In genomic region chr6:122432816-122433215, GRCh38 we compare ENCODE assay signal across 15 cellular contexts. TPM values are rescaled to one million over a fixed set of nuclear protein-coding genes. Genes with fewer than 3 reads are reported as not detected.
DNase-seq lines count a peak whose midpoint lies in the region; ATAC-seq and TF ChIP-seq lines count a peak whose summit lies in the region.
"Had no signal": no experiment of that assay in that cellular context is flagged by ENCODE, and none has a peak within 500 bp of the region (broad histone marks: within the 10 kb centered on the region; RNA-seq: fewer than 3 reads in every experiment).

No MANE protein-coding gene starts in this region.

- H3K36me3 Mint-ChIP-seq in CD4-positive, alpha-beta T cell (ENCODE audit: low read depth), result peaks cover 87% of the 10 kb centered on the region
- H3K36me3 Mint-ChIP-seq in activated T-helper 17 cell treated with anti-CD3 and anti-CD28 coated beads, Interleukin-2, amount 50 U/mL, for 72 hours (ENCODE audit: low read depth), result peaks cover 97% of the 10 kb centered on the region

- no peak overlapping the region for H3K27ac ChIP-seq in CD4-positive, alpha-beta T cell (ENCODE audit: low read depth, low read length)
- H3K27ac ChIP-seq: BLaER1, left ventricle myocardium inferior, tibial nerve had no signal

- peaks cover 10% of the 10 kb centered on the region for H3K4me1 Mint-ChIP-seq in CD4-positive, alpha-beta T cell (ENCODE audit: low read depth)
- peaks cover 5% of the 10 kb centered on the region for H3K4me1 Mint-ChIP-seq in activated T-helper 17 cell treated with anti-CD3 and anti-CD28 coated beads, Interleukin-2, amount 50 U/mL, for 72 hours

- no peaks in the 10 kb centered on the region for H3K9me3 Mint-ChIP-seq in CD4-positive, alpha-beta T cell
- no peaks in the 10 kb centered on the region for H3K9me3 Mint-ChIP-seq in activated T-helper 17 cell treated with anti-CD3 and anti-CD28 coated beads, Interleukin-2, amount 50 U/mL, for 72 hours

- no peaks in the 10 kb centered on the region for H3K27me3 ChIP-seq in CD4-positive, alpha-beta T cell (ENCODE audit: control insufficient read depth, insufficient read depth, low read length)
- H3K27me3 ChIP-seq: BLaER1, tibial nerve had no signal

- no peak for TF ChIP-seq CTCF in CD4-positive, alpha-beta T cell (IDR thresholded peaks at IDR 0.05)

- no peak for ATAC-seq in CD4-positive, alpha-beta T cell (ENCODE audit: poor library complexity)
- ATAC-seq in GM18861 (IDR thresholded peaks at IDR 0.05; ENCODE audit: unreplicated experiment), result peak; percentile 52
- peak; percentile 62 for ATAC-seq in HG02798 (IDR thresholded peaks at IDR 0.05; ENCODE audit: poor library complexity, unreplicated experiment)
- peak; percentile 80 for ATAC-seq in activated T-helper 17 cell treated with anti-CD3 and anti-CD28 coated beads, Interleukin-2, amount 50 U/mL, for 72 hours (replicated peaks)

- CTCF ChIA-PET in CD4-positive, alpha-beta T cell (lab: Charles Lee), result interaction anchor here (1.6 kb wide), 1 partner anchor 10 kb away, joined by 4 read pairs; no protein-coding TSS in a partner anchor

- no peaks in the 10 kb centered on the region for H3K9me3 ChIP-seq in CD4-positive, alpha-beta T cell (ENCODE audit: control insufficient read depth, low read length)
- H3K9me3 ChIP-seq: left ventricle myocardium inferior, tibial nerve had no signal

- H3K4me3 Mint-ChIP-seq in CD4-positive, alpha-beta T cell, result no peak overlapping the region
- no peak overlapping the region for H3K4me3 Mint-ChIP-seq in activated T-helper 17 cell treated with anti-CD3 and anti-CD28 coated beads, Interleukin-2, amount 50 U/mL, for 72 hours

- DNase-seq in CD4-positive, alpha-beta T cell, result no peak
- DNase-seq in stimulated activated CD4-positive, alpha-beta T cell treated with anti-CD3 and anti-CD28 coated beads, Interleukin-2, amount 100 ng/mL, for 48 hours, result no peak
- DNase-seq in NCI-H2107 (lab: John Stamatoyannopoulos, UW) (no peak), NCI-H524 treated with DMSO at 0.1 percent for 48 hours (lab: John Stamatoyannopoulos, UW) (no peak), RKO (ENCODE audit: low spot score) (no peak)
- DNase-seq: DMS79 treated with DMSO at 0.1 percent for 48 hours, Karpas-422, left ventricle myocardium inferior, NCI-H1436 treated with DMSO at 0.1 percent for 48 hours, NCI-H526 had no signal

- peak overlapping the region; percentile 74 for H3K27ac Mint-ChIP-seq in CD4-positive, alpha-beta T cell
- H3K27ac Mint-ChIP-seq in activated T-helper 17 cell treated with anti-CD3 and anti-CD28 coated beads, Interleukin-2, amount 50 U/mL, for 72 hours, result peak overlapping the region; percentile 71

- intact Hi-C loops in CD4-positive, alpha-beta T cell (cut with DNase I, micrococcal nuclease), result no loop called here

- H3K27me3 Mint-ChIP-seq in CD4-positive, alpha-beta T cell, result no peaks in the 10 kb centered on the region
- H3K27me3 Mint-ChIP-seq in activated T-helper 17 cell treated with anti-CD3 and anti-CD28 coated beads, Interleukin-2, amount 50 U/mL, for 72 hours, result no peaks in the 10 kb centered on the region

- POLR2A ChIA-PET in CD4-positive, alpha-beta T cell (lab: Charles Lee), result no interaction called here

RNA-seq across cellular contexts. Expression of gene HSF2, which starts 33.4 kb away (rescaled TPM):
- total RNA-seq in CD4-positive, alpha-beta T cell, result 10 to 100 TPM; 41.8 to 47.6 TPM
- 10 to 100 TPM; 11.6 to 14.0 TPM for total RNA-seq in activated T-helper 17 cell treated with anti-CD3 and anti-CD28 coated beads, Interleukin-2, amount 50 U/mL, for 72 hours

RNA-seq across cellular contexts. Expression of gene SERINC1, which starts 38.8 kb away (rescaled TPM):
- total RNA-seq in CD4-positive, alpha-beta T cell, result 100 to 1,000 TPM; 175 to 178 TPM
- total RNA-seq in activated T-helper 17 cell treated with anti-CD3 and anti-CD28 coated beads, Interleukin-2, amount 50 U/mL, for 72 hours, result 10 to 100 TPM; 47.7 to 72.1 TPM
